In genomic region chr2:120777787-120778186, GRCh38 we compare ENCODE assay signal across 2 cellular contexts.
TF ChIP-seq lines count a peak whose summit lies in the region.

No MANE protein-coding gene starts in this region.

TF ChIP-seq in IMR-90, 13 proteins besides CTCF, POLR2A, EP300 and RAD21:
- TF ChIP-seq CEBPB (IDR thresholded peaks at IDR 0.05; ENCODE audit: low read depth, low read length) (no peak), NFE2L2 (IDR thresholded peaks at IDR 0.05; ENCODE audit: low read depth, low read length) (no peak), ELK1 (IDR thresholded peaks at IDR 0.05; ENCODE audit: borderline replicate concordance, low read depth, low read length) (no peak), SMC3 (IDR thresholded peaks at IDR 0.05; ENCODE audit: low read depth, low read length) (no peak), MAFK (IDR thresholded peaks at IDR 0.05; ENCODE audit: low read depth, low read length) (no peak), MXI1 (IDR thresholded peaks at IDR 0.05; ENCODE audit: borderline replicate concordance, low read depth, low read length) (no peak), MAZ (IDR thresholded peaks at IDR 0.05; ENCODE audit: borderline replicate concordance, low read depth, low read length) (no peak), RCOR1 (IDR thresholded peaks at IDR 0.05; ENCODE audit: insufficient replicate concordance, low read length) (no peak), RFX5 (IDR thresholded peaks at IDR 0.05; ENCODE audit: low read depth, low read length) (no peak), BHLHE40 (IDR thresholded peaks at IDR 0.05; ENCODE audit: low read depth, low read length) (no peak), CHD1 (IDR thresholded peaks at IDR 0.05; ENCODE audit: low read depth, low read length) (no peak), USF2 (IDR thresholded peaks at IDR 0.05; ENCODE audit: low read depth, low read length) (no peak), FOS (IDR thresholded peaks at IDR 0.05; ENCODE audit: low read depth, low read length) (no peak)

TF ChIP-seq in H1, 55 proteins besides CTCF, POLR2A, EP300 and RAD21:
- TF ChIP-seq BRCA1 (IDR thresholded peaks at IDR 0.05; ENCODE audit: low read depth, low read length), result no peak
- TF ChIP-seq EGR1 (IDR thresholded peaks at IDR 0.05; ENCODE audit: borderline replicate concordance, low read depth, low read length), result no peak
- no peak for TF ChIP-seq SP4 (IDR thresholded peaks at IDR 0.05; ENCODE audit: low read length)
- TF ChIP-seq SUZ12 (IDR thresholded peaks at IDR 0.05; ENCODE audit: low read length), result no peak
